ENCODE assay signal across 34 cellular contexts in the genomic region with DNA sequence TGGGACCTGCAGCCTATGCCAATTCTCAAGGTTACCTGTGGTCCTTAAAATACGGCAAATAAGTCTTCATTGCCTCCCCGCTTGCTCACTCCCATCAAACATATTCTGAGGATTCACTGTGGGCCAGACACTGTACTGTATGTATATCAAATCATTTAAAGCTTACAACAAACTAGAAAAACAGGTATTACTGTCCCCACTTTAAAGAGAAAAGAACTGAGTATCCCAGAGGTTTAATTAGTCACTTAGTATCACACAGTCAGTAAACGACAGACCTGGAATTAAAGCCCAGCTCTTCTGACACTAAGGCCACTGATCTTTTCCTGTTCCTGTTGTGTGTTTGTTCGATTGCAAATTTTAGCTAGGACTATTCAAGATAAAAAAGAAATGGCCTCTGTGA.
"Had no signal": no experiment of that assay in that cellular context is flagged by ENCODE, and none has a peak within 500 bp of the region (broad histone marks: within the 10 kb centered on the region; RNA-seq: fewer than 3 reads in every experiment).

No MANE protein-coding gene starts in this region.

- H3K4me2 ChIP-seq: KMS-11 had no signal

- DNase-seq: Karpas-422, Kasumi-1, KBM-7, KG1, MG63, MM.1S, MV-4-11, NCI-H1048, NCI-H1092, NCI-H1092 treated with DMSO at 0.1 percent for 48 hours, NCI-H1105, NCI-H1105 treated with DMSO at 0.1 percent for 48 hours, NCI-H1417 treated with DMSO at 0.1 percent for 48 hours, NCI-H1436, NCI-H1436 treated with DMSO at 0.1 percent for 48 hours, NCI-H146, NCI-H1694, NCI-H1694 treated with DMSO at 0.1 percent for 48 hours, NCI-H187, NCI-H187 treated with DMSO at 0.1 percent for 48 hours, NCI-H1930, NCI-H2029, NCI-H2029 treated with DMSO at 0.1 percent for 48 hours, NCI-H2081, NCI-H2081 treated with DMSO at 0.1 percent for 48 hours, NCI-H2107, NCI-H2171, NCI-H2171 treated with DMSO at 0.1 percent for 48 hours, NCI-H2227 treated with DMSO at 0.1 percent for 48 hours, NCI-H226, NCI-H345, NCI-H446, NCI-H446 treated with DMSO at 0.1 percent for 48 hours had no signal

- H3K9me3 ChIP-seq: MG63 had no signal

- H3K27me3 ChIP-seq: MG63 had no signal

- H3K27ac ChIP-seq: KMS-11 had no signal

- H3K36me3 ChIP-seq: MG63 had no signal

- H3K4me3 ChIP-seq: MG63 had no signal
